31 cellular contexts compared by ENCODE assay signal in the genomic region with DNA sequence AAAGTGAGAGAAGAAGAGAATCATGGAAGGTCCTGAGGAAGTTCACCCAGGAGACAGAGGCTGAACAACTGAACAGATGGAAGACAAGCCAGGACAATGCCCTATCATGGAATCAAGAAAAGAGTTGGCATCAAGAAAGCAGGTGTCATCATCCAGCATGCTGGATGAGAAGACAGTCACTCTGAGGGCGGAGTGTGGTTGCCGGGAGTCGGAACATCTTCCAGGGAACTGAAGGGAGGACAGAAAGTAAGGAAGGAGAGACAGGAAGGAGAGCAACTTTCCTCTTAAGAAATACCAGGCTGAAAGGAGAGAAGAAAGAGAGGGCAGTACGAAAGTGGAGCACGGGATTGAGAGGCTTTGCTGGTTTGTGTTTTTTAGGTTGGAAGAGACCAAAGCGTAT.
"Had no signal": no experiment of that assay in that cellular context is flagged by ENCODE, and none has a peak within 500 bp of the region (broad histone marks: within the 10 kb centered on the region; RNA-seq: fewer than 3 reads in every experiment).

No MANE protein-coding gene starts in this region.

- H3K36me3 ChIP-seq: adrenal gland, breast epithelium, cardiac muscle cell, colonic mucosa, esophagus muscularis mucosa, gastrocnemius medialis had no signal

- H3K9me3 ChIP-seq: adrenal gland, body of pancreas, breast epithelium, colonic mucosa, esophagus muscularis mucosa, gastrocnemius medialis had no signal

- DNase-seq: activated CD4-positive, alpha-beta T cell treated with anti-CD3 and anti-CD28 coated beads for 1 hour; activated CD4-positive, alpha-beta T cell treated with anti-CD3 and anti-CD28 coated beads for 48 hours; activated CD4-positive, alpha-beta T cell treated with anti-CD3 and anti-CD28 coated beads, Interleukin-2, amount 50 U/mL, for 1 hour; activated CD4-positive, alpha-beta T cell treated with anti-CD3 and anti-CD28 coated beads, Interleukin-2, amount 50 U/mL, for 48 hours; activated CD8-positive, alpha-beta memory T cell treated with anti-CD3 and anti-CD28 coated beads for 24 hours; activated CD8-positive, alpha-beta T cell treated with anti-CD3 and anti-CD28 coated beads for 36 hours; activated effector memory CD4-positive, alpha-beta T cell treated with Interleukin-2 at 50 U/mL for 16 hours; activated naive CD4-positive, alpha-beta T cell treated with anti-CD3 and anti-CD28 coated beads for 36 hours; activated naive CD8-positive, alpha-beta T cell treated with anti-CD3 and anti-CD28 coated beads for 36 hours; activated naive CD8-positive, alpha-beta T cell treated with anti-CD3 and anti-CD28 coated beads, Interleukin-2, amount 50 U/mL, for 24 hours; activated T-cell treated with anti-CD3 and anti-CD28 coated beads, Interleukin-2, amount 50 U/mL, for 4 hours; adrenal gland; amygdala; aorta; body of pancreas; central memory CD4-positive, alpha-beta T cell; cerebellar nuclear complex; colonic mucosa; effector CD4-positive, alpha-beta T cell; effector memory CD8-positive, alpha-beta T cell; erythroblast; foreskin keratinocyte; gastrocnemius medialis; glutamatergic neuron; T-helper 2 cell had no signal

- H3K4me1 ChIP-seq: adrenal gland, body of pancreas, breast epithelium, colonic mucosa, foreskin keratinocyte, gastrocnemius medialis had no signal

- H3K27me3 Mint-ChIP-seq: dendritic cell treated with granulocyte-macrophage colony-stimulating factor and Interleukin-4, amounts not matched to agents 40 ng/mL and 50 ng/mL, for 4 days; effector memory CD8-positive, alpha-beta T cell had no signal

- H3K27ac ChIP-seq: adrenal gland, body of pancreas, breast epithelium, cardiac muscle cell, colonic mucosa, esophagus muscularis mucosa, foreskin keratinocyte, gastrocnemius medialis had no signal

- ATAC-seq: activated CD8-positive, alpha-beta T cell treated with anti-CD3 and anti-CD28 coated beads for 36 hours; activated naive CD8-positive, alpha-beta T cell treated with anti-CD3 and anti-CD28 coated beads, Interleukin-2, amount 50 U/mL, for 24 hours; activated T-cell treated with anti-CD3 and anti-CD28 coated beads, Interleukin-2, amount 50 U/mL, for 4 hours; activated T-helper 17 cell treated with anti-CD3 and anti-CD28 coated beads, Interleukin-2, amount 50 U/mL, for 72 hours; body of pancreas; effector memory CD8-positive, alpha-beta T cell; foreskin keratinocyte; gastrocnemius medialis had no signal

- H3K4me3 ChIP-seq: adrenal gland, body of pancreas, breast epithelium, cardiac muscle cell, colonic mucosa, esophagus muscularis mucosa, gastrocnemius medialis had no signal

- H3K4me3 Mint-ChIP-seq: activated CD8-positive, alpha-beta T cell treated with anti-CD3 and anti-CD28 coated beads for 36 hours; activated naive CD4-positive, alpha-beta T cell treated with anti-CD3 and anti-CD28 coated beads for 36 hours; activated naive CD4-positive, alpha-beta T cell treated with anti-CD3 and anti-CD28 coated beads, Interleukin-2, amount 50 U/mL, for 24 hours; activated naive CD8-positive, alpha-beta T cell treated with anti-CD3 and anti-CD28 coated beads for 36 hours; activated naive CD8-positive, alpha-beta T cell treated with anti-CD3 and anti-CD28 coated beads, Interleukin-2, amount 50 U/mL, for 24 hours; activated T-cell treated with anti-CD3 and anti-CD28 coated beads, Interleukin-2, amount 50 U/mL, for 4 hours; activated T-helper 17 cell treated with anti-CD3 and anti-CD28 coated beads, Interleukin-2, amount 50 U/mL, for 72 hours; dendritic cell treated with granulocyte-macrophage colony-stimulating factor and Interleukin-4, amounts not matched to agents 40 ng/mL and 50 ng/mL, for 4 days; effector memory CD8-positive, alpha-beta T cell had no signal

- H3K27me3 ChIP-seq: adrenal gland, body of pancreas, breast epithelium, cardiac muscle cell, colonic mucosa, esophagus muscularis mucosa, gastrocnemius medialis had no signal

- H3K9me3 Mint-ChIP-seq: activated CD8-positive, alpha-beta T cell treated with anti-CD3 and anti-CD28 coated beads for 36 hours; activated naive CD4-positive, alpha-beta T cell treated with anti-CD3 and anti-CD28 coated beads for 36 hours; activated naive CD4-positive, alpha-beta T cell treated with anti-CD3 and anti-CD28 coated beads, Interleukin-2, amount 50 U/mL, for 24 hours; activated naive CD8-positive, alpha-beta T cell treated with anti-CD3 and anti-CD28 coated beads for 36 hours; activated naive CD8-positive, alpha-beta T cell treated with anti-CD3 and anti-CD28 coated beads, Interleukin-2, amount 50 U/mL, for 24 hours; activated T-cell treated with anti-CD3 and anti-CD28 coated beads, Interleukin-2, amount 50 U/mL, for 4 hours; activated T-helper 17 cell treated with anti-CD3 and anti-CD28 coated beads, Interleukin-2, amount 50 U/mL, for 72 hours; dendritic cell treated with granulocyte-macrophage colony-stimulating factor and Interleukin-4, amounts not matched to agents 40 ng/mL and 50 ng/mL, for 4 days had no signal

- H3K4me1 Mint-ChIP-seq: activated naive CD4-positive, alpha-beta T cell treated with anti-CD3 and anti-CD28 coated beads, Interleukin-2, amount 50 U/mL, for 24 hours; activated naive CD8-positive, alpha-beta T cell treated with anti-CD3 and anti-CD28 coated beads for 36 hours; activated naive CD8-positive, alpha-beta T cell treated with anti-CD3 and anti-CD28 coated beads, Interleukin-2, amount 50 U/mL, for 24 hours; activated T-helper 17 cell treated with anti-CD3 and anti-CD28 coated beads, Interleukin-2, amount 50 U/mL, for 72 hours had no signal

- H3K27ac Mint-ChIP-seq: activated CD8-positive, alpha-beta T cell treated with anti-CD3 and anti-CD28 coated beads for 36 hours; activated naive CD4-positive, alpha-beta T cell treated with anti-CD3 and anti-CD28 coated beads for 36 hours; activated naive CD4-positive, alpha-beta T cell treated with anti-CD3 and anti-CD28 coated beads, Interleukin-2, amount 50 U/mL, for 24 hours; activated naive CD8-positive, alpha-beta T cell treated with anti-CD3 and anti-CD28 coated beads for 36 hours; activated naive CD8-positive, alpha-beta T cell treated with anti-CD3 and anti-CD28 coated beads, Interleukin-2, amount 50 U/mL, for 24 hours; activated T-helper 17 cell treated with anti-CD3 and anti-CD28 coated beads, Interleukin-2, amount 50 U/mL, for 72 hours; dendritic cell treated with granulocyte-macrophage colony-stimulating factor and Interleukin-4, amounts not matched to agents 40 ng/mL and 50 ng/mL, for 4 days; effector memory CD8-positive, alpha-beta T cell had no signal

- H3K36me3 Mint-ChIP-seq: activated naive CD4-positive, alpha-beta T cell treated with anti-CD3 and anti-CD28 coated beads, Interleukin-2, amount 50 U/mL, for 24 hours; activated naive CD8-positive, alpha-beta T cell treated with anti-CD3 and anti-CD28 coated beads for 36 hours had no signal
